In genomic region chr20:10935658-10936057, GRCh38 we compare ENCODE assay signal across 28 cellular contexts.
"Had no signal": no experiment of that assay in that cellular context is flagged by ENCODE, and none has a peak within 500 bp of the region (broad histone marks: within the 10 kb centered on the region; RNA-seq: fewer than 3 reads in every experiment).

No MANE protein-coding gene starts in this region.

- H3K4me1 ChIP-seq: pancreas, psoas muscle, right lobe of liver, stomach, suprapubic skin, vagina had no signal

- H3K27ac ChIP-seq: body of pancreas, esophagus muscularis mucosa, hepatocyte, pancreas, psoas muscle, right lobe of liver, skin epidermis, stomach, suprapubic skin, vagina, WERI-Rb-1 had no signal

- H3K9me3 ChIP-seq: body of pancreas, esophagus muscularis mucosa, pancreas, psoas muscle, right lobe of liver, stomach, suprapubic skin, vagina had no signal

- H3K27me3 ChIP-seq: body of pancreas, esophagus muscularis mucosa, hepatocyte, pancreas, right lobe of liver, stomach, suprapubic skin, vagina had no signal

- DNase-seq: activated CD4-positive, alpha-beta T cell treated with anti-CD3 and anti-CD28 coated beads, Interleukin-2, amount 10 ng/mL, durations not matched to agents 7 days and 5 days; activated CD4-positive, CD25-positive, alpha-beta regulatory T cell treated with anti-CD3 and anti-CD28 coated beads, Interleukin-2, amount 50 U/mL, for 72 hours; activated CD8-positive, alpha-beta memory T cell treated with anti-CD3 and anti-CD28 coated beads, Interleukin-2, amount 10 ng/mL, durations not matched to agents 7 days and 5 days; activated CD8-positive, alpha-beta T cell treated with anti-CD3 and anti-CD28 coated beads for 36 hours; activated effector memory CD4-positive, alpha-beta T cell treated with anti-CD3 and anti-CD28 coated beads, Interleukin-2, amount 50 U/mL, for 16 hours; activated naive CD4-positive, alpha-beta T cell treated with anti-CD3 and anti-CD28 coated beads, Interleukin-2, amount 50 U/mL, for 16 hours; activated naive CD8-positive, alpha-beta T cell treated with anti-CD3 and anti-CD28 coated beads, Interleukin-2, amount 50 U/mL, for 24 hours; activated T-cell treated with anti-CD3 and anti-CD28 coated beads for 4 hours; body of pancreas; caudate nucleus; effector memory CD4-positive, alpha-beta T cell; immature natural killer cell; kidney glomerular epithelial cell; midbrain; natural killer cell; pancreas; psoas muscle; right lobe of liver; stomach; T-helper 1 cell; WERI-Rb-1 had no signal

- H3K27me3 Mint-ChIP-seq: activated CD4-positive, alpha-beta T cell treated with anti-CD3 and anti-CD28 coated beads, Interleukin-2, amount 10 ng/mL, durations not matched to agents 7 days and 5 days; activated CD8-positive, alpha-beta memory T cell treated with anti-CD3 and anti-CD28 coated beads, Interleukin-2, amount 10 ng/mL, durations not matched to agents 7 days and 5 days; activated CD8-positive, alpha-beta T cell treated with anti-CD3 and anti-CD28 coated beads for 36 hours; activated naive CD8-positive, alpha-beta T cell treated with anti-CD3 and anti-CD28 coated beads, Interleukin-2, amount 50 U/mL, for 24 hours; stimulated activated memory B cell treated with anti-CD40 and anti-IgM and Interleukin-4, amounts not matched to agents 10 μg/mL and 1 μg/mL and 100 μg/mL, for 72 hours had no signal

- H3K27ac Mint-ChIP-seq: activated CD4-positive, alpha-beta T cell treated with anti-CD3 and anti-CD28 coated beads, Interleukin-2, amount 10 ng/mL, durations not matched to agents 7 days and 5 days; activated CD8-positive, alpha-beta memory T cell treated with anti-CD3 and anti-CD28 coated beads, Interleukin-2, amount 10 ng/mL, durations not matched to agents 7 days and 5 days; activated CD8-positive, alpha-beta T cell treated with anti-CD3 and anti-CD28 coated beads for 36 hours; activated naive CD8-positive, alpha-beta T cell treated with anti-CD3 and anti-CD28 coated beads, Interleukin-2, amount 50 U/mL, for 24 hours; immature natural killer cell; natural killer cell; stimulated activated memory B cell treated with anti-CD40 and anti-IgM and Interleukin-4, amounts not matched to agents 10 μg/mL and 1 μg/mL and 100 μg/mL, for 72 hours; type B pancreatic cell had no signal

- H3K4me2 ChIP-seq: hepatocyte had no signal

- H3K4me1 Mint-ChIP-seq: activated CD4-positive, alpha-beta T cell treated with anti-CD3 and anti-CD28 coated beads, Interleukin-2, amount 10 ng/mL, durations not matched to agents 7 days and 5 days; activated CD8-positive, alpha-beta memory T cell treated with anti-CD3 and anti-CD28 coated beads, Interleukin-2, amount 10 ng/mL, durations not matched to agents 7 days and 5 days; activated naive CD8-positive, alpha-beta T cell treated with anti-CD3 and anti-CD28 coated beads, Interleukin-2, amount 50 U/mL, for 24 hours; immature natural killer cell; natural killer cell; stimulated activated memory B cell treated with anti-CD40 and anti-IgM and Interleukin-4, amounts not matched to agents 10 μg/mL and 1 μg/mL and 100 μg/mL, for 72 hours had no signal

- H3K9me3 Mint-ChIP-seq: stimulated activated memory B cell treated with anti-CD40 and anti-IgM and Interleukin-4, amounts not matched to agents 10 μg/mL and 1 μg/mL and 100 μg/mL, for 72 hours had no signal

- H3K4me3 ChIP-seq: body of pancreas, esophagus muscularis mucosa, hepatocyte, pancreas, psoas muscle, right lobe of liver, skin epidermis, stomach, suprapubic skin, vagina had no signal

- H3K79me2 ChIP-seq: hepatocyte had no signal

- H3K36me3 ChIP-seq: esophagus muscularis mucosa, pancreas, right lobe of liver, stomach, suprapubic skin, vagina, WERI-Rb-1 had no signal

- H3K36me3 Mint-ChIP-seq: activated CD8-positive, alpha-beta memory T cell treated with anti-CD3 and anti-CD28 coated beads, Interleukin-2, amount 10 ng/mL, durations not matched to agents 7 days and 5 days; immature natural killer cell; natural killer cell; stimulated activated memory B cell treated with anti-CD40 and anti-IgM and Interleukin-4, amounts not matched to agents 10 μg/mL and 1 μg/mL and 100 μg/mL, for 72 hours; type B pancreatic cell had no signal

- H2AFZ ChIP-seq: hepatocyte had no signal

- ATAC-seq: activated CD8-positive, alpha-beta memory T cell treated with anti-CD3 and anti-CD28 coated beads, Interleukin-2, amount 10 ng/mL, durations not matched to agents 7 days and 5 days; activated CD8-positive, alpha-beta T cell treated with anti-CD3 and anti-CD28 coated beads for 36 hours; activated naive CD8-positive, alpha-beta T cell treated with anti-CD3 and anti-CD28 coated beads, Interleukin-2, amount 50 U/mL, for 24 hours; body of pancreas; natural killer cell; pancreas; psoas muscle; right lobe of liver; stimulated activated memory B cell treated with anti-CD40 and anti-IgM and Interleukin-4, amounts not matched to agents 10 μg/mL and 1 μg/mL and 100 μg/mL, for 72 hours had no signal

- H3K4me3 Mint-ChIP-seq: activated CD4-positive, alpha-beta T cell treated with anti-CD3 and anti-CD28 coated beads, Interleukin-2, amount 10 ng/mL, durations not matched to agents 7 days and 5 days; activated CD8-positive, alpha-beta memory T cell treated with anti-CD3 and anti-CD28 coated beads, Interleukin-2, amount 10 ng/mL, durations not matched to agents 7 days and 5 days; activated CD8-positive, alpha-beta T cell treated with anti-CD3 and anti-CD28 coated beads for 36 hours; activated naive CD8-positive, alpha-beta T cell treated with anti-CD3 and anti-CD28 coated beads, Interleukin-2, amount 50 U/mL, for 24 hours; immature natural killer cell; natural killer cell; stimulated activated memory B cell treated with anti-CD40 and anti-IgM and Interleukin-4, amounts not matched to agents 10 μg/mL and 1 μg/mL and 100 μg/mL, for 72 hours; type B pancreatic cell had no signal
